ENCODE assay signal across 8 cellular contexts in the genomic region with DNA sequence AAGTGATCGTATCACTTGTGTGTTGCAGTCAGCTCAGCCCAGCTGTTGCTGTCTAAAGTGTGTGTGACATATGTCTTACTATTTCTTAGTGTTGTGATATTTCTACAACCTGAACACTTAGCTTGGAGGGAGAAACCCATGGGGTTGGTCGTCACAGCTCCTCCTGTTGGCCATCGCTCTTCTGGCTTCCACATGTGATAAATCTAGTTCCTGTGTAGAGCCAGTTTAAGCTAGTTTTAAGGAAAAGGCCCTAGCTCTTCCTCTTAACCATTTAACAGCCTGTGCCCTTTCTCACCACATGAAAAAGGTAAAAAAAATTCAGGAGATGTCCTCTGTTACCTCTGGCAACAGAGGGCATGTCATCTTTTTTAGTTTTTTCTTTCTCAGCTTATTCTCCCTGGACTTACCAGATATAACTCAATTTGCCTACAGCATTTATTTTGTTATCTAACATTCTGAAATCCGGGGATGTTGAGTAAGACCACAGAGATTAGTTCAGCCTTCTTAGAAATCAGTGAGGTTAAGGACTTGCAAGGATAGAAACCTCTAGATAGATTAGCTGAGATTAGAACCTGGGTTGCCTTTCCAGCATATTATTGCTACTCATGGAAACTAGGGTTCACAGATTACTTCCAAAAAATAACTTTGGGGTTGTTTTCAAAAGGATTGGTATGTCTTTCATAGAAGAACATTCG.
DNase-seq lines count a peak whose midpoint lies in the region; ATAC-seq, FAIRE-seq and TF ChIP-seq lines count a peak whose summit lies in the region.

No MANE protein-coding gene starts in this region.

- CTCF ChIA-PET in BJ (lab: Yijun Ruan, JAX) = interaction anchor here (0.6 to 1.8 kb wide), 10 partner anchors 11 to 588 kb away, joined by 3 to 5 read pairs (median 3); no protein-coding TSS in a partner anchor

- ATAC-seq in gastrocnemius medialis (no peak), GM18517 (IDR thresholded peaks at IDR 0.05; ENCODE audit: unreplicated experiment) (no peak)

- no peak overlapping the region for H3K27ac ChIP-seq in gastrocnemius medialis

- H3K4me3 ChIP-seq in BJ (ENCODE audit: low read depth, low read length) (no peak overlapping the region), gastrocnemius medialis (no peak overlapping the region)

- in situ Hi-C loops in gastrocnemius medialis (cut with MboI; ENCODE audit: low sequenced_read_pairs in 4 of 4) = loop anchor here in 1 of 4 donors (25.0 kb wide), 1 partner anchor 600 kb away; a partner anchor contains a TSS

- DNase-seq in BJ (ENCODE audit: low read depth) = no peak
- DNase-seq in H54 (ENCODE audit: insufficient read length, low spot score) = no peak
- DNase-seq in SKM-1 treated with dmso at 0.1 percent for 144 hours (lab: John Stamatoyannopoulos, UW; ENCODE audit: unreplicated experiment) = peak; percentile 61
- DNase-seq in iPS-NIHi7 (ENCODE audit: extremely low spot score) = peak; percentile 52
- DNase-seq in NCI-H1417 (lab: John Stamatoyannopoulos, UW) = no peak
- no peak for DNase-seq in gastrocnemius medialis
- DNase-seq in foreskin melanocyte = no peak

- POLR2A ChIA-PET in BJ (lab: Charles Lee) = no interaction called here

- H3K27me3 ChIP-seq in BJ (ENCODE audit: control insufficient read depth, insufficient read depth, low read length) = no peaks in the 10 kb centered on the region
- no peaks in the 10 kb centered on the region for H3K27me3 ChIP-seq in gastrocnemius medialis

- H3K36me3 ChIP-seq in BJ (ENCODE audit: control insufficient read depth, insufficient read depth, low read length) (peaks cover 8% of the 10 kb centered on the region), gastrocnemius medialis (peaks cover 4 to 78% of the 10 kb centered on the region in 2 donors)

- peak; percentile 76 for FAIRE-seq in H54 (lab: Jason Lieb, UNC)

- peak; percentile 34; the same call in 1 of the 2 replicates for TF ChIP-seq CTCF in BJ (IDR thresholded peaks at IDR 0.05; ENCODE audit: insufficient read depth, low read depth, low read length)
- no peak for TF ChIP-seq CTCF in gastrocnemius medialis (IDR thresholded peaks at IDR 0.05 in 4 of 5, conservative IDR thresholded peaks at IDR 0.05 in 1 of 5)

- TF ChIP-seq POLR2A in H54 (IDR thresholded peaks at IDR 0.05; ENCODE audit: low read depth, low read length) = no peak
- no peak for TF ChIP-seq POLR2A in gastrocnemius medialis (IDR thresholded peaks at IDR 0.05)

- intact Hi-C loops in gastrocnemius medialis (cut with DNase I; ENCODE audit: low total_unique reads) = no loop called here

- no peaks in the 10 kb centered on the region for H3K4me1 ChIP-seq in gastrocnemius medialis

- no peaks in the 10 kb centered on the region for H3K9me3 ChIP-seq in gastrocnemius medialis

Comparison
In these comparisons a context has a peak if more than half of its experiments do, and no peak if none do; other contexts are left out.
1. DNase-seq: peak in SKM-1 treated with dmso at 0.1 percent for 144 hours (single experiment) and iPS-NIHi7 (single experiment); none in BJ (single experiment), H54 (single experiment), NCI-H1417 (0 of 3), gastrocnemius medialis (0 of 2) and foreskin melanocyte (single experiment).